In the genomic region with DNA sequence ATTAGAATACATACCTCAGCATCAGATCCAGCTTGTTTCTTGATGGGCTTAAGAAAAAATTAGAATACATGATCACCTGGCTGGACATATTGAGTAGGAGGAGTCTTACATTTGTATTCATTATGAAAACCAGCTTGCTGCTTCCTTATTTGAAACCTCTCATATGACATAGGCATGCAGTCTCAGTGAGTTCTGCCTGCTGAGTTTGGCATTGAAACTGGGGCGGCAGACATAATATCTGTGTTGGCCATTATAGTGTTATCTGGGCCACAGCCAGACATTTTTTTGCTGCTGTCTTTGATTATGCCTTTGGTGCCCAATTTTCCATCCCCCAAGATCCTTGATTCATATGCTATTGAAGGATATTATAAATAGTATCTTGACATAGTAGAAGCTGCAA, we compare ENCODE assay signal across 15 cellular contexts. TPM values are rescaled to one million over a fixed set of nuclear protein-coding genes. Genes with fewer than 3 reads are reported as not detected.
DNase-seq lines count a peak whose midpoint lies in the region; ATAC-seq and TF ChIP-seq lines count a peak whose summit lies in the region.
"Had no signal": no experiment of that assay in that cellular context is flagged by ENCODE, and none has a peak within 500 bp of the region (broad histone marks: within the 10 kb centered on the region; RNA-seq: fewer than 3 reads in every experiment).

No MANE protein-coding gene starts in this region.

- H2AFZ ChIP-seq in GM23338, result no peak overlapping the region

- no peaks in the 10 kb centered on the region for H3K9me2 ChIP-seq in GM23338 (ENCODE audit: insufficient read depth)

- peak; percentile 61 for DNase-seq in A673 (ENCODE audit: low spot score)
- DNase-seq in Calu3, result no peak
- no peak for DNase-seq in mucosa of gallbladder (ENCODE audit: low spot score)
- DNase-seq in GM23338 (ENCODE audit: low spot score), result no peak
- no peak for DNase-seq in hippocampal formation (lab: John Stamatoyannopoulos, UW)
- DNase-seq: Caco-2; CD8-positive, alpha-beta T cell; DMS 273 treated with DMSO at 0.1 percent for 48 hours; IMR-90 had no signal

- peak overlapping the region; percentile 17 for H3K27ac Mint-ChIP-seq in Calu3 (ENCODE audit: unreplicated experiment)
- H3K27ac Mint-ChIP-seq in brain, result peak overlapping the region in 4 of 5 experiments; percentile 7 to 75 (median 35)
- H3K27ac Mint-ChIP-seq in GM23338, result no peak overlapping the region; the same call in 1 of the 2 replicates
- H3K27ac Mint-ChIP-seq: CD14-positive monocyte; CD8-positive, alpha-beta T cell had no signal

- H3K36me3 Mint-ChIP-seq in Calu3 (ENCODE audit: insufficient read depth, unreplicated experiment) (no peaks in the 10 kb centered on the region), brain (no peaks in the 10 kb centered on the region), GM23338 (ENCODE audit: low read depth) (no peaks in the 10 kb centered on the region)
- H3K36me3 Mint-ChIP-seq: CD14-positive monocyte; CD8-positive, alpha-beta T cell had no signal

- BruUV-seq in A673 (replicated peaks; lab: Mats Ljungman, UMichigan), result no TSS peak
- BruUV-seq in Calu3 (replicated peaks; lab: Mats Ljungman, UMichigan), result no TSS peak

- CTCF ChIA-PET in A673 (lab: Charles Lee) (no interaction called here), Calu3 (lab: Charles Lee) (interaction anchor here (0.6 to 1.2 kb wide), 4 partner anchors 10 to 88 kb away, joined by 3 to 5 read pairs (median 4); no protein-coding TSS in a partner anchor)

- H3K9me3 Mint-ChIP-seq in Calu3 (ENCODE audit: low read depth, unreplicated experiment) (no peaks in the 10 kb centered on the region), brain (no peaks in the 10 kb centered on the region), GM23338 (no peaks in the 10 kb centered on the region)
- H3K9me3 Mint-ChIP-seq: CD8-positive, alpha-beta T cell had no signal

- no peaks in the 10 kb centered on the region for H3K79me2 ChIP-seq in GM23338 (replicated peaks; ENCODE audit: insufficient read depth)

- H3K27me3 Mint-ChIP-seq in Calu3 (ENCODE audit: unreplicated experiment), result no peaks in the 10 kb centered on the region
- no peaks in the 10 kb centered on the region for H3K27me3 Mint-ChIP-seq in brain
- no peaks in the 10 kb centered on the region for H3K27me3 Mint-ChIP-seq in GM23338 (ENCODE audit: insufficient read depth, low read depth, poor library complexity)

- H3K36me3 ChIP-seq in A673 (ENCODE audit: insufficient read depth, low read length, poor library complexity, severe bottlenecking), result no peaks in the 10 kb centered on the region
- H3K36me3 ChIP-seq in skeletal muscle tissue (ENCODE audit: control insufficient read depth in 3 of 3, insufficient read depth in 3 of 3, low read length in 3 of 3), result no peaks in the 10 kb centered on the region
- H3K36me3 ChIP-seq in GM23338 (ENCODE audit: insufficient read depth), result no peaks in the 10 kb centered on the region

- H3K27ac ChIP-seq in A673 (ENCODE audit: low read depth, low read length, poor library complexity, severe bottlenecking) (no peak overlapping the region), skeletal muscle tissue (ENCODE audit: low read depth, low read length) (peak overlapping the region; percentile 91), GM23338 (ENCODE audit: low read depth) (no peak overlapping the region)
- H3K27ac ChIP-seq: A549 had no signal

- H3K9me3 ChIP-seq in A673 (ENCODE audit: low read depth, low read length, poor library complexity, severe bottlenecking), result no peaks in the 10 kb centered on the region
- H3K9me3 ChIP-seq in skeletal muscle tissue (ENCODE audit: control insufficient read depth in 3 of 3, low read length in 3 of 3), result no peaks in the 10 kb centered on the region
- H3K9me3 ChIP-seq: A549, Caco-2 had no signal

- no peak overlapping the region for H3K4me3 Mint-ChIP-seq in Calu3 (ENCODE audit: low read depth, unreplicated experiment)
- H3K4me3 Mint-ChIP-seq in brain, result peak overlapping the region in 2 of 5 experiments; percentile 19 to 28
- no peak overlapping the region for H3K4me3 Mint-ChIP-seq in GM23338
- H3K4me3 Mint-ChIP-seq: CD14-positive monocyte; CD8-positive, alpha-beta T cell had no signal

- H3K9ac ChIP-seq in skeletal muscle tissue (ENCODE audit: low read depth in 1 of 3, low read length in 3 of 3), result peak overlapping the region; percentile 25 to 52 (median 41)

- POLR2A ChIA-PET in A673 (lab: Charles Lee; ENCODE audit: low non-redundant PET), result no interaction called here

- H4K20me1 ChIP-seq in GM23338 (replicated peaks; ENCODE audit: insufficient read depth), result no peaks in the 10 kb centered on the region

- H3K4me1 ChIP-seq in A673 (ENCODE audit: insufficient read depth, low read length, poor library complexity, severe bottlenecking) (peaks cover 20% of the 10 kb centered on the region), skeletal muscle tissue (ENCODE audit: control insufficient read depth in 3 of 3, insufficient read depth in 3 of 3, low read length in 3 of 3) (peaks cover 5 to 15% (median 12%) of the 10 kb centered on the region in 3 donors), GM23338 (ENCODE audit: insufficient read depth) (peaks cover 17% of the 10 kb centered on the region)
- H3K4me1 ChIP-seq: A549, Caco-2 had no signal

- H3K27me3 ChIP-seq in A673 (replicated peaks; ENCODE audit: insufficient read depth, low read depth, low read length, poor library complexity), result no peaks in the 10 kb centered on the region
- H3K27me3 ChIP-seq in skeletal muscle tissue (ENCODE audit: control insufficient read depth in 3 of 3, insufficient read depth in 3 of 3, low read length in 3 of 3), result no peaks in the 10 kb centered on the region
- no peaks in the 10 kb centered on the region for H3K27me3 ChIP-seq in GM23338 (ENCODE audit: insufficient read depth)

- H3K4me1 Mint-ChIP-seq in Calu3 (ENCODE audit: low read depth, unreplicated experiment) (peaks cover 53% of the 10 kb centered on the region), brain (peaks cover 33% of the 10 kb centered on the region), GM23338 (peaks cover 20% of the 10 kb centered on the region; the same call in 2 of the 3 replicates)
- H3K4me1 Mint-ChIP-seq: CD14-positive monocyte had no signal

- H3K4me2 ChIP-seq in GM23338, result no peak overlapping the region
- H3K4me2 ChIP-seq: A549 had no signal

- no peak for TF ChIP-seq CTCF in A673 (conservative IDR thresholded peaks at IDR 0.05; ENCODE audit: low read depth, low read length)
- no peak for TF ChIP-seq CTCF in Calu3 (IDR thresholded peaks at IDR 0.05; ENCODE audit: unreplicated experiment)
- TF ChIP-seq CTCF in brain (conservative IDR thresholded peaks at IDR 0.05), result no peak
- TF ChIP-seq CTCF in GM23338 (conservative IDR thresholded peaks at IDR 0.05; ENCODE audit: low read depth in 2 of 2), result no peak

- H3K4me3 ChIP-seq in A673 (ENCODE audit: low read depth, low read length, poor library complexity, severe bottlenecking) (no peak overlapping the region), skeletal muscle tissue (ENCODE audit: low read length in 3 of 3) (peak overlapping the region in 1 of 3 donors; percentile 44), GM23338 (no peak overlapping the region)
- H3K4me3 ChIP-seq: A549 had no signal

- H3F3A ChIP-seq in GM23338 (replicated peaks; ENCODE audit: low read depth), result no peaks in the 10 kb centered on the region

- intact Hi-C loops in A673 (cut with micrococcal nuclease; ENCODE audit: unreplicated experiment), result no loop called here
- intact Hi-C loops in Calu3 (cut with micrococcal nuclease; ENCODE audit: unreplicated experiment), result no loop called here

- no peak for ATAC-seq in GM23338
- ATAC-seq: A549; CD8-positive, alpha-beta T cell; HCT116 had no signal

TF ChIP-seq in GM23338, 12 proteins besides CTCF, POLR2A, EP300 and RAD21 (continues in another document):
- TF ChIP-seq EZH2phosphoT487 (IDR thresholded peaks at IDR 0.05; ENCODE audit: unreplicated experiment) (no peak), EZH2 (IDR thresholded peaks at IDR 0.05; ENCODE audit: low read depth, unreplicated experiment) (no peak), ZNF114 (CRISPR knock-in tag; IDR thresholded peaks at IDR 0.05) (no peak), ZNF331 (CRISPR knock-in tag; IDR thresholded peaks at IDR 0.05; ENCODE audit: low read depth) (no peak), CREB1 (CRISPR knock-in tag; IDR thresholded peaks at IDR 0.05; ENCODE audit: low read depth) (no peak), NANOG (IDR thresholded peaks at IDR 0.05; ENCODE audit: borderline replicate concordance) (no peak)
- TF ChIP-seq, protein P1, sequence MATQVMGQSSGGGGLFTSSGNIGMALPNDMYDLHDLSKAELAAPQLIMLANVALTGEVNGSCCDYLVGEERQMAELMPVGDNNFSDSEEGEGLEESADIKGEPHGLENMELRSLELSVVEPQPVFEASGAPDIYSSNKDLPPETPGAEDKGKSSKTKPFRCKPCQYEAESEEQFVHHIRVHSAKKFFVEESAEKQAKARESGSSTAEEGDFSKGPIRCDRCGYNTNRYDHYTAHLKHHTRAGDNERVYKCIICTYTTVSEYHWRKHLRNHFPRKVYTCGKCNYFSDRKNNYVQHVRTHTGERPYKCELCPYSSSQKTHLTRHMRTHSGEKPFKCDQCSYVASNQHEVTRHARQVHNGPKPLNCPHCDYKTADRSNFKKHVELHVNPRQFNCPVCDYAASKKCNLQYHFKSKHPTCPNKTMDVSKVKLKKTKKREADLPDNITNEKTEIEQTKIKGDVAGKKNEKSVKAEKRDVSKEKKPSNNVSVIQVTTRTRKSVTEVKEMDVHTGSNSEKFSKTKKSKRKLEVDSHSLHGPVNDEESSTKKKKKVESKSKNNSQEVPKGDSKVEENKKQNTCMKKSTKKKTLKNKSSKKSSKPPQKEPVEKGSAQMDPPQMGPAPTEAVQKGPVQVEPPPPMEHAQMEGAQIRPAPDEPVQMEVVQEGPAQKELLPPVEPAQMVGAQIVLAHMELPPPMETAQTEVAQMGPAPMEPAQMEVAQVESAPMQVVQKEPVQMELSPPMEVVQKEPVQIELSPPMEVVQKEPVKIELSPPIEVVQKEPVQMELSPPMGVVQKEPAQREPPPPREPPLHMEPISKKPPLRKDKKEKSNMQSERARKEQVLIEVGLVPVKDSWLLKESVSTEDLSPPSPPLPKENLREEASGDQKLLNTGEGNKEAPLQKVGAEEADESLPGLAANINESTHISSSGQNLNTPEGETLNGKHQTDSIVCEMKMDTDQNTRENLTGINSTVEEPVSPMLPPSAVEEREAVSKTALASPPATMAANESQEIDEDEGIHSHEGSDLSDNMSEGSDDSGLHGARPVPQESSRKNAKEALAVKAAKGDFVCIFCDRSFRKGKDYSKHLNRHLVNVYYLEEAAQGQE (IDR thresholded peaks at IDR 0.05; ENCODE audit: unreplicated experiment), result no peak

RNA-seq across cellular contexts. Expression of a gene that starts 15.7 kb away (rescaled TPM):
- 3.8 and 4.5 TPM in 2 replicates for total RNA-seq in A673 (2021)
- total RNA-seq in Calu3 (2022), result 23.1 and 25.4 TPM in 2 replicates
- polyA plus RNA-seq in brain (ENCODE audit: insufficient read depth, low read depth, low replicate concordance), result 1.2 TPM
- total RNA-seq in skeletal muscle tissue, result 7.8 TPM
- total RNA-seq in mucosa of gallbladder, result 16.0 TPM
- total RNA-seq in GM23338 (2014; rRNA removed; shearing (Covaris generic)), result 29.6 and 29.8 TPM in 2 replicates
- polyA plus RNA-seq in GM23338 (2016; fragmentation: Nextera tagmentation; extraction: Ambion mirVana), result 2.2 and 2.4 TPM in 2 replicates
- total RNA-seq: CD8-positive, alpha-beta T cell; IMR-90 had no signal
- polyA plus RNA-seq: A549, BJ, CD14-positive monocyte, IMR-90 had no signal
